15 cellular contexts compared by ENCODE assay signal in the genomic region with DNA sequence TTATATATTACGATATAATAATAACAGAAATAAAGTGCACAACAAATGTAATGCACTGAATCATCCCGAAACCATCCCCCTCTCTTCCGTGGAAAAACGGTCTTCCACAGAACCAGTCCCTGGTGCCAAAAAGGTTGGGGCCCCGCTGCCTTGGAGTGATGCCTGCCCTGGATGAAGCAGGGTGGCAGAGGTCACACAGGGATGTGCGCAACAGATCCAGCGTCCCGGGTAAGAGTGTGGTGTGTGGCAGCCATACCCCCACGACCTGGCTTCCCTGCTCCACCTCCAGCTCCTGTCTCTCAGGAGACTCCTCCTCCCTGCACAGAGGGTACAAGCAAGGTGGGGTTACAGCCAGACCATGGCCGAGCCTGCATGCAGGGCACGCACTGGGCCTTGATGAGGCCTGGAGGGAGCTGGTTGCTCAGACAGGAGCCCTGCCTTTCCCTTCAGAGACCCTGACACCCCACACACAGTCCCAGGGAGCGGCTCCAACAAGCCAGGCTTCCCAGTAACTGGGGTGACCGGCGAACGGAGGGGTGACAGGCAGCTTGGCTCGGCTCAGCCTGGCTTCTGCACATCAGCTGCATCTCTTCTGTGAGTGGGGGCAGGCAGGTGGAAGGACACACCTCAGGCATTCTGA. TPM values are rescaled to one million over a fixed set of nuclear protein-coding genes. Genes with fewer than 3 reads are reported as not detected.
A peak's percentile ranks its signal among the peaks of the same experiment; 100 is the strongest.
DNase-seq lines count a peak whose midpoint lies in the region; ATAC-seq and TF ChIP-seq lines count a peak whose summit lies in the region.
"Had no signal": no experiment of that assay in that cellular context is flagged by ENCODE, and none has a peak within 500 bp of the region (broad histone marks: within the 10 kb centered on the region; RNA-seq: fewer than 3 reads in every experiment).

No MANE protein-coding gene starts in this region.

- H3K4me2 ChIP-seq in mesendoderm (ENCODE audit: low read length), result no peak overlapping the region
- H3K4me2 ChIP-seq: A549 had no signal

- H2AK5ac ChIP-seq in mesendoderm (ENCODE audit: low read length), result no peak overlapping the region

- H3K18ac ChIP-seq in mesendoderm (ENCODE audit: low read length), result no peak overlapping the region

- H3K9me3 ChIP-seq in WERI-Rb-1 (ENCODE audit: severe bottlenecking), result no peaks in the 10 kb centered on the region
- H3K9me3 ChIP-seq in spleen, result no peaks in the 10 kb centered on the region
- H3K9me3 ChIP-seq: A549 had no signal

- H2BK120ac ChIP-seq in mesendoderm (ENCODE audit: low read depth, low read length), result no peak overlapping the region

- H3K9ac ChIP-seq in mesendoderm (ENCODE audit: low read length), result no peak overlapping the region

- H4K5ac ChIP-seq in mesendoderm (ENCODE audit: low read length), result no peak overlapping the region

- POLR2A ChIA-PET in RWPE1 (lab: Yijun Ruan, JAX; ENCODE audit: low non-redundant PET), result no interaction called here

- no CpG with 5 or more reads among the region's 16 CpGs for WGBS in mesendoderm (ENCODE audit: extremely low coverage, insufficient coverage, low lambda C conversion rate)
- 81 to 92% (median 86%) methylated on average over 11 to 16 of the region's 16 CpGs for WGBS in spleen, 5 donors

- no peak overlapping the region for H2BK15ac ChIP-seq in mesendoderm (replicated peaks; ENCODE audit: low read depth)

- no peak overlapping the region for H4K8ac ChIP-seq in mesendoderm (ENCODE audit: low read depth, low read length)

- no peak for DNase-seq in RWPE1 (ENCODE audit: low spot score)
- no peak for DNase-seq in WERI-Rb-1
- DNase-seq in mesendoderm, result no peak
- peak; percentile 61 for DNase-seq in spleen
- DNase-seq in AG20443 (ENCODE audit: low spot score), result no peak
- DNase-seq in NCI-H2196 treated with DMSO at 0.1 percent for 48 hours (lab: John Stamatoyannopoulos, UW; ENCODE audit: unreplicated experiment), result no peak
- DNase-seq: CD8-positive, alpha-beta T cell; COR-L47; DND-41; GDM1; HCEC 1CT; HFFc6 had no signal

- TF ChIP-seq POLR2A in spleen (IDR thresholded peaks at IDR 0.05), result no peak

- H3K36me3 ChIP-seq in WERI-Rb-1 (peaks cover 44% of the 10 kb centered on the region), mesendoderm (ENCODE audit: control insufficient read depth, insufficient read depth, low read length) (no peaks in the 10 kb centered on the region), spleen (peaks cover 0 to 24% (median 0%) of the 10 kb centered on the region in 6 donors)

- H3K56ac ChIP-seq in mesendoderm (ENCODE audit: low read length), result no peak overlapping the region

- H3K4me1 ChIP-seq in mesendoderm (ENCODE audit: control insufficient read depth, low read depth, low read length) (no peaks in the 10 kb centered on the region), spleen (no peaks in the 10 kb centered on the region)
- H3K4me1 ChIP-seq: A549 had no signal

- no peaks in the 10 kb centered on the region for H3K79me1 ChIP-seq in mesendoderm (ENCODE audit: low read length)

- no peak for TF ChIP-seq CTCF in RWPE1 (conservative IDR thresholded peaks at IDR 0.05; ENCODE audit: low read depth)
- no peak for TF ChIP-seq CTCF in WERI-Rb-1 (IDR thresholded peaks at IDR 0.05; ENCODE audit: low read depth, low read length)
- TF ChIP-seq CTCF in spleen (IDR thresholded peaks at IDR 0.05 in 8 of 11, conservative IDR thresholded peaks at IDR 0.05 in 3 of 11), result no peak

- H3K23ac ChIP-seq in mesendoderm (ENCODE audit: low read length), result peak overlapping the region; percentile 4

- intact Hi-C loops in spleen (cut with DNase I; ENCODE audit: low total_unique reads), result no loop called here

- ATAC-seq in GM19023 (IDR thresholded peaks at IDR 0.05; ENCODE audit: unreplicated experiment), result no peak
- ATAC-seq: A549; CD8-positive, alpha-beta T cell had no signal

- H3K27me3 ChIP-seq in WERI-Rb-1 (ENCODE audit: insufficient read depth, low read depth, severe bottlenecking), result no peaks in the 10 kb centered on the region
- H3K27me3 ChIP-seq in mesendoderm (ENCODE audit: insufficient read depth, low read length, poor library complexity), result no peaks in the 10 kb centered on the region
- H3K27me3 ChIP-seq in spleen (replicated peaks in 1 of 7), result peaks cover 0 to 3% (median 0%) of the 10 kb centered on the region in 7 donors

- no peak overlapping the region for H3K4ac ChIP-seq in mesendoderm (ENCODE audit: low read depth, low read length)

- CTCF ChIA-PET in RWPE1 (lab: Yijun Ruan, JAX), result interaction anchor here (0.7 kb wide), 1 partner anchor 24 kb away, joined by 7 read pairs; no protein-coding TSS in a partner anchor

- H3K27ac ChIP-seq in RWPE1 (0 out of 2 replicates have a peak overlapping the region, but pooled peaks have one; percentile 4), WERI-Rb-1 (peak overlapping the region; percentile 49), mesendoderm (ENCODE audit: low read depth, low read length) (no peak overlapping the region), spleen (no peak overlapping the region)
- H3K27ac ChIP-seq: A549 had no signal

- H2BK5ac ChIP-seq in mesendoderm (ENCODE audit: low read length), result no peak overlapping the region

- H3K4me3 ChIP-seq in WERI-Rb-1 (ENCODE audit: low read depth, low read length), result no peak overlapping the region
- H3K4me3 ChIP-seq in mesendoderm (ENCODE audit: low read length), result no peak overlapping the region
- H3K4me3 ChIP-seq in spleen, result no peak overlapping the region
- H3K4me3 ChIP-seq: A549 had no signal

- no peaks in the 10 kb centered on the region for H3K79me2 ChIP-seq in mesendoderm (ENCODE audit: control insufficient read depth, insufficient read depth, low read length)

RNA-seq across cellular contexts. Expression of gene TFCP2L1, which starts 41.1 kb away (rescaled TPM):
- 0.63 TPM for polyA plus RNA-seq in mesendoderm (2013, experiment 1 of 2)
- 0.81 TPM for polyA plus RNA-seq in mesendoderm (2013, experiment 2 of 2)
- 1 to 10 TPM; 2.4 to 8.9 (median 5.2) TPM for total RNA-seq in spleen
- 1 to 10 TPM in 1 of 3 donors, under 1 TPM in 2; 0.15 to 1.8 (median 0.39) TPM for polyA plus RNA-seq in spleen
- polyA plus RNA-seq: AG04450 had no signal

Comparison
In these comparisons a context has a peak if more than half of its experiments do, and no peak if none do; other contexts are left out.
1. H3K27ac ChIP-seq: peak in RWPE1 (single experiment) and WERI-Rb-1 (single experiment); none in mesendoderm (single experiment) and spleen (0 of 8).